In the genomic region with DNA sequence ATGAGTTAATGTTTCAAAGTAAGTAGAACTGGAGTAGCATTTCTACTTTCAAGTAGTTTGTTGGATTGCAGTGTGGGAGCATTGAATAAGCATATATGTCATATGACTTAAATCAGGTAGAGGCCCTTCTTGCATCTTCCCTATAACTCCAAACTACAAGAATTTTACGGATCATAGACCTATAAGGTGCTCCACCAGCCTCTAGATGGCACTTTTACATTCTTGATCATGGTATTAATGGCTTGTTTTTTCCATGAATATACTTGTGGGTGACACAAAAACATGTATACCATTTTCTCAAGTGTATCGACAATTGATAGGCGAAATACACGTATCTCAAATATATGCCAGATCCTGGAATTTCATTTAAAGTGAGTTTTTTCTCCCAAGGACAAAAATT, we compare ENCODE assay signal across 17 cellular contexts.
DNase-seq lines count a peak whose midpoint lies in the region; ATAC-seq and TF ChIP-seq lines count a peak whose summit lies in the region.
"Had no signal": no experiment of that assay in that cellular context is flagged by ENCODE, and none has a peak within 500 bp of the region (broad histone marks: within the 10 kb centered on the region; RNA-seq: fewer than 3 reads in every experiment).

No MANE protein-coding gene starts in this region.

- no peaks in the 10 kb centered on the region for H3K36me3 ChIP-seq in kidney epithelial cell (ENCODE audit: control insufficient read depth, insufficient read depth, low read length)
- H3K36me3 ChIP-seq in tibial nerve: no peaks in the 10 kb centered on the region
- H3K36me3 ChIP-seq: BLaER1 treated with 17β-estradiol and CSF1 and Interleukin-3, amounts not matched to agents 10 nM and 100 nM; heart left ventricle had no signal

- H3K9me3 ChIP-seq in tibial nerve: no peaks in the 10 kb centered on the region
- H3K9me3 ChIP-seq: BLaER1 treated with 17β-estradiol and CSF1 and Interleukin-3, amounts not matched to agents 10 nM and 100 nM; heart left ventricle had no signal

- ATAC-seq in SK-N-SH treated with all-trans-retinoic acid at 6 μM for 48 hours (peak; percentile 79), GM18502 (IDR thresholded peaks at IDR 0.05; ENCODE audit: poor library complexity, unreplicated experiment) (no peak), HG02610 (IDR thresholded peaks at IDR 0.05; ENCODE audit: unreplicated experiment) (no peak)
- ATAC-seq: activated naive CD8-positive, alpha-beta T cell treated with anti-CD3 and anti-CD28 coated beads, Interleukin-2, amount 50 U/mL, for 24 hours; heart left ventricle; stimulated activated memory B cell treated with anti-CD40 and anti-IgM and Interleukin-4, amounts not matched to agents 10 μg/mL and 1 μg/mL and 100 μg/mL, for 72 hours had no signal

- TF ChIP-seq CTCF in AG09309 (IDR thresholded peaks at IDR 0.05; ENCODE audit: control insufficient read depth, insufficient read depth, low read depth, low read length, missing control alignments) (peak; percentile 19), LNCaP clone FGC (IDR thresholded peaks at IDR 0.05; ENCODE audit: control insufficient read depth, extremely low read depth, insufficient read depth) (peak; percentile 44), kidney epithelial cell (IDR thresholded peaks at IDR 0.05; ENCODE audit: insufficient read depth, low read length, poor library complexity, severe bottlenecking) (peak; percentile 27), tibial nerve (IDR thresholded peaks at IDR 0.05) (no peak)

- DNase-seq in AG09309 (ENCODE audit: low read depth): no peak
- DNase-seq in LNCaP clone FGC (ENCODE audit: low read depth): peak; percentile 6
- no peak for DNase-seq in kidney epithelial cell (ENCODE audit: low read depth)
- DNase-seq in tibial nerve (ENCODE audit: low spot score in 2 of 2): no peak
- no peak for DNase-seq in stimulated activated CD4-positive, alpha-beta T cell treated with anti-CD3 and anti-CD28 coated beads, Interleukin-1b, Interleukin-23, amount 100 ng/mL, for 48 hours
- DNase-seq: activated naive CD8-positive, alpha-beta T cell treated with anti-CD3 and anti-CD28 coated beads, Interleukin-2, amount 50 U/mL, for 24 hours; effector CD8-positive, alpha-beta T cell; heart left ventricle; mammary epithelial cell; NCI-H1694; stimulated activated CD4-positive, alpha-beta T cell treated with anti-CD3 and anti-CD28 coated beads, Interleukin-2, amount 100 ng/mL, for 24 hours had no signal

- no peak overlapping the region for H3K4me3 ChIP-seq in AG09309 (ENCODE audit: control insufficient read depth, low read depth, low read length)
- no peak overlapping the region for H3K4me3 ChIP-seq in LNCaP clone FGC (ENCODE audit: low read depth, low read length)
- H3K4me3 ChIP-seq in kidney epithelial cell (ENCODE audit: low read depth, low read length): no peak overlapping the region
- H3K4me3 ChIP-seq in tibial nerve: no peak overlapping the region
- H3K4me3 ChIP-seq: BLaER1 treated with 17β-estradiol and CSF1 and Interleukin-3, amounts not matched to agents 10 nM and 100 nM; heart left ventricle had no signal

- no peaks in the 10 kb centered on the region for H3K4me1 ChIP-seq in tibial nerve
- H3K4me1 ChIP-seq: BLaER1 treated with 17β-estradiol and CSF1 and Interleukin-3, amounts not matched to agents 10 nM and 100 nM; heart left ventricle had no signal

- no peak for TF ChIP-seq POLR2A in tibial nerve (IDR thresholded peaks at IDR 0.05)

- H3K27me3 ChIP-seq in kidney epithelial cell (ENCODE audit: control insufficient read depth, insufficient read depth, low read length) (no peaks in the 10 kb centered on the region), tibial nerve (no peaks in the 10 kb centered on the region)
- H3K27me3 ChIP-seq: BLaER1 treated with 17β-estradiol and CSF1 and Interleukin-3, amounts not matched to agents 10 nM and 100 nM; heart left ventricle had no signal

- no peak overlapping the region for H3K27ac ChIP-seq in tibial nerve
- H3K27ac ChIP-seq: BLaER1 treated with 17β-estradiol and CSF1 and Interleukin-3, amounts not matched to agents 10 nM and 100 nM; heart left ventricle; RWPE1 had no signal

- no peak for TF ChIP-seq EP300 in tibial nerve (IDR thresholded peaks at IDR 0.05)

- 62% methylated on average over 4 of the region's 4 CpGs for WGBS in tibial nerve, 2 donors

TF ChIP-seq in SK-N-SH treated with all-trans-retinoic acid at 6 μM for 48 hours, 23 proteins besides CTCF, POLR2A, EP300 and RAD21:
- TF ChIP-seq TOX (CRISPR knock-in tag; IDR thresholded peaks at IDR 0.05; ENCODE audit: borderline replicate concordance) (no peak), TCF4 (CRISPR knock-in tag; IDR thresholded peaks at IDR 0.05; ENCODE audit: borderline replicate concordance) (no peak), ZNF70 (CRISPR knock-in tag; IDR thresholded peaks at IDR 0.05) (no peak)
- TF ChIP-seq, protein P1, sequence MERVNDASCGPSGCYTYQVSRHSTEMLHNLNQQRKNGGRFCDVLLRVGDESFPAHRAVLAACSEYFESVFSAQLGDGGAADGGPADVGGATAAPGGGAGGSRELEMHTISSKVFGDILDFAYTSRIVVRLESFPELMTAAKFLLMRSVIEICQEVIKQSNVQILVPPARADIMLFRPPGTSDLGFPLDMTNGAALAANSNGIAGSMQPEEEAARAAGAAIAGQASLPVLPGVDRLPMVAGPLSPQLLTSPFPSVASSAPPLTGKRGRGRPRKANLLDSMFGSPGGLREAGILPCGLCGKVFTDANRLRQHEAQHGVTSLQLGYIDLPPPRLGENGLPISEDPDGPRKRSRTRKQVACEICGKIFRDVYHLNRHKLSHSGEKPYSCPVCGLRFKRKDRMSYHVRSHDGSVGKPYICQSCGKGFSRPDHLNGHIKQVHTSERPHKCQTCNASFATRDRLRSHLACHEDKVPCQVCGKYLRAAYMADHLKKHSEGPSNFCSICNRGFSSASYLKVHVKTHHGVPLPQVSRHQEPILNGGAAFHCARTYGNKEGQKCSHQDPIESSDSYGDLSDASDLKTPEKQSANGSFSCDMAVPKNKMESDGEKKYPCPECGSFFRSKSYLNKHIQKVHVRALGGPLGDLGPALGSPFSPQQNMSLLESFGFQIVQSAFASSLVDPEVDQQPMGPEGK (CRISPR knock-in tag; IDR thresholded peaks at IDR 0.05; ENCODE audit: borderline replicate concordance): no peak
TF ChIP-seq in SK-N-SH treated with all-trans-retinoic acid at 6 μM for 48 hours: peak in this region for 0.

Comparison
In these comparisons a context has a peak if more than half of its experiments do, and no peak if none do; other contexts are left out.
1. CTCF ChIP-seq: peak in AG09309 (single experiment), LNCaP clone FGC (single experiment) and kidney epithelial cell (single experiment); none in tibial nerve (0 of 5).